ENCODE assay signal across 9 cellular contexts in the genomic region with DNA sequence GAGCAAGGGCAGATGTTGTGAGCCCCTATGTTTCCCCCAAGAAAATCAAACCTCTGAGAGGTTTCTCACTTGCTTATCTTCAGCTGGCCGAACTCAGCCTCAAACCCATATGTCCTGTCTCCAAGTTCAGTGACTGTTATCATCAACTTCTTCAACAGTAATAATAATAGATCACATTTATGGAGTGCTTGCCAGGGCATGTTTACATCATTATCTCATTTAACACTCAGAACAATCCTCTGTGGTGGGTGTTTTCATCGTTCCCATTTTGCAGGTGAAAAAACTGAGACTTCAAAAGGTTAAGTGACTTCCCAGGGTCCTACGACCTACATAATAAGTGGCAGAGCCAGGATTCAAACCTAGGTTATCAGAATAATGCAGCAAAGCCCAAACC. TPM values are rescaled to one million over a fixed set of nuclear protein-coding genes. Genes with fewer than 3 reads are reported as not detected.
DNase-seq lines count a peak whose midpoint lies in the region; ATAC-seq and TF ChIP-seq lines count a peak whose summit lies in the region.
"Had no signal": no experiment of that assay in that cellular context is flagged by ENCODE, and none has a peak within 500 bp of the region (broad histone marks: within the 10 kb centered on the region; RNA-seq: fewer than 3 reads in every experiment).

No MANE protein-coding gene starts in this region.

- H3K79me2 ChIP-seq in GM23248 (ENCODE audit: insufficient read depth): peaks cover 83% of the 10 kb centered on the region
- no peaks in the 10 kb centered on the region for H3K79me2 ChIP-seq in OCI-LY7 (ENCODE audit: insufficient read depth, low read depth, low read length)

- BruUV-seq in OCI-LY7 (replicated peaks; lab: Mats Ljungman, UMichigan): no TSS peak

- no peaks in the 10 kb centered on the region for H3K27me3 Mint-ChIP-seq in activated CD8-positive, alpha-beta T cell treated with anti-CD3 and anti-CD28 coated beads, Interleukin-2, amount 10 ng/mL, durations not matched to agents 7 days and 5 days (ENCODE audit: low read depth)

- CTCF ChIA-PET in activated CD8-positive, alpha-beta T cell treated with anti-CD3 and anti-CD28 coated beads, Interleukin-2, amount 10 ng/mL, durations not matched to agents 7 days and 5 days (lab: Charles Lee): interaction anchor here (1.2 to 6.8 kb wide), 5 partner anchors 11 to 618 kb away, joined by 3 to 58 read pairs (median 8); no protein-coding TSS in a partner anchor
- CTCF ChIA-PET in OCI-LY7 (lab: Charles Lee; ENCODE audit: unreplicated experiment): no interaction called here

- H3K9me3 Mint-ChIP-seq in activated CD8-positive, alpha-beta T cell treated with anti-CD3 and anti-CD28 coated beads, Interleukin-2, amount 10 ng/mL, durations not matched to agents 7 days and 5 days (ENCODE audit: insufficient read depth): no peaks in the 10 kb centered on the region

- TF ChIP-seq CTCF in fibroblast of mammary gland (conservative IDR thresholded peaks at IDR 0.05; ENCODE audit: control insufficient read depth, insufficient read depth, low read depth, low read length) (no peak), OCI-LY7 (conservative IDR thresholded peaks at IDR 0.05; ENCODE audit: low read length) (no peak)

- peaks cover 4% of the 10 kb centered on the region; the same call in 1 of the 2 replicates for H4K20me1 ChIP-seq in GM23248 (ENCODE audit: insufficient read depth)
- H4K20me1 ChIP-seq in OCI-LY7 (ENCODE audit: insufficient read depth, low read length): no peaks in the 10 kb centered on the region

- WGBS in GM23248 (ENCODE audit: low coverage in 1 of 2, low lambda C conversion rate in 2 of 2, missing lambda C conversion rate in 2 of 2), 2 experiments: 29 to 38% methylated on average over 3 of the region's 3 CpGs
- WGBS in aorta, 2 donors: 54 to 86% methylated on average over 3 of the region's 3 CpGs

- DNase-seq in GM23248: no peak
- DNase-seq in activated CD8-positive, alpha-beta T cell treated with anti-CD3 and anti-CD28 coated beads, Interleukin-2, amount 10 ng/mL, durations not matched to agents 7 days and 5 days: no peak
- DNase-seq in fibroblast of mammary gland (ENCODE audit: low read depth): no peak
- DNase-seq in OCI-LY7 (ENCODE audit: low spot score): no peak
- DNase-seq in aorta: no peak
- no peak for DNase-seq in kidney glomerular epithelial cell (lab: John Stamatoyannopoulos, UW)
- no peak for DNase-seq in stimulated activated CD4-positive, alpha-beta T cell treated with anti-CD3 and anti-CD28 coated beads, Interleukin-4, amount 100 ng/mL, for 1 hour
- DNase-seq: stimulated activated CD4-positive, alpha-beta T cell treated with anti-CD3 and anti-CD28 coated beads, Interleukin-15, amount 100 ng/mL, for 24 hours had no signal

- POLR2A ChIA-PET in activated CD8-positive, alpha-beta T cell treated with anti-CD3 and anti-CD28 coated beads, Interleukin-2, amount 10 ng/mL, durations not matched to agents 7 days and 5 days (lab: Charles Lee): interaction anchor here (1.4 to 2.0 kb wide), 5 partner anchors 9 to 130 kb away, joined by 5 to 16 read pairs (median 9); a partner anchor contains a TSS
- POLR2A ChIA-PET in OCI-LY7 (lab: Charles Lee): interaction anchor here (1.1 kb wide), 1 partner anchor 23 kb away, joined by 3 read pairs; no protein-coding TSS in a partner anchor

- peaks cover 68% of the 10 kb centered on the region for H3K36me3 Mint-ChIP-seq in activated CD8-positive, alpha-beta T cell treated with anti-CD3 and anti-CD28 coated beads, Interleukin-2, amount 10 ng/mL, durations not matched to agents 7 days and 5 days (ENCODE audit: low read depth)

- H3K4me3 ChIP-seq in GM23248 (peak overlapping the region; percentile 89), fibroblast of mammary gland (ENCODE audit: control insufficient read depth, low read depth, low read length) (peak overlapping the region; percentile 92), skin epidermis (peak overlapping the region in 1 of 7 experiments; percentile 4), OCI-LY7 (ENCODE audit: low read depth, low read length, poor library complexity, severe bottlenecking) (no peak overlapping the region), aorta (ENCODE audit: low read length in 2 of 2) (no peak overlapping the region)

- peak overlapping the region; percentile 98 for H3K4me2 ChIP-seq in GM23248 (ENCODE audit: unreplicated experiment)
- no peak overlapping the region for H3K4me2 ChIP-seq in OCI-LY7 (ENCODE audit: low read length)

- H2AFZ ChIP-seq in GM23248: no peak overlapping the region
- no peak overlapping the region for H2AFZ ChIP-seq in OCI-LY7 (ENCODE audit: low read length)

- no peaks in the 10 kb centered on the region for H3K27me3 ChIP-seq in GM23248 (replicated peaks; ENCODE audit: insufficient read depth)
- H3K27me3 ChIP-seq in aorta (ENCODE audit: control insufficient read depth in 1 of 2, insufficient read depth in 2 of 2, low read length in 1 of 2): no peaks in the 10 kb centered on the region

- intact Hi-C loops in OCI-LY7 (cut with micrococcal nuclease; ENCODE audit: unreplicated experiment): no loop called here
- intact Hi-C loops in aorta (cut with DNase I): no loop called here

- H3K9me3 ChIP-seq in GM23248 (ENCODE audit: low read depth): no peaks in the 10 kb centered on the region
- H3K9me3 ChIP-seq in OCI-LY7 (ENCODE audit: low read length): no peaks in the 10 kb centered on the region
- no peaks in the 10 kb centered on the region for H3K9me3 ChIP-seq in aorta (ENCODE audit: control insufficient read depth, low read length)

- H3K9ac ChIP-seq in GM23248: peak overlapping the region; percentile 97

- H3K9me2 ChIP-seq in GM23248 (ENCODE audit: insufficient read depth): no peaks in the 10 kb centered on the region
- H3K9me2 ChIP-seq in OCI-LY7 (ENCODE audit: insufficient read depth, low read length): no peaks in the 10 kb centered on the region

- H3K27ac ChIP-seq in GM23248 (peak overlapping the region; percentile 87), skin epidermis (peak overlapping the region in 20 of 21 experiments; percentile 18 to 96 (median 63)), OCI-LY7 (ENCODE audit: low read depth, low read length, poor library complexity, severe bottlenecking) (no peak overlapping the region), aorta (ENCODE audit: low read depth in 1 of 2, low read length in 2 of 2) (no peak overlapping the region)

- in situ Hi-C loops in GM23248 (cut with MboI): no loop called here

- H3K36me3 ChIP-seq in GM23248 (ENCODE audit: low read depth) (peaks cover 18% of the 10 kb centered on the region), OCI-LY7 (ENCODE audit: insufficient read depth, low read length) (no peaks in the 10 kb centered on the region), aorta (ENCODE audit: control insufficient read depth in 1 of 2, insufficient read depth in 2 of 2, low read length in 1 of 2) (no peaks in the 10 kb centered on the region)

- no peak for ATAC-seq in activated CD8-positive, alpha-beta T cell treated with anti-CD3 and anti-CD28 coated beads, Interleukin-2, amount 10 ng/mL, durations not matched to agents 7 days and 5 days
- ATAC-seq in aorta (ENCODE audit: low FRiP score): no peak

- H3K4me1 ChIP-seq in GM23248 (ENCODE audit: insufficient read depth) (peaks cover 68% of the 10 kb centered on the region), OCI-LY7 (ENCODE audit: insufficient read depth, low read length, poor library complexity, severe bottlenecking) (no peaks in the 10 kb centered on the region), aorta (ENCODE audit: control insufficient read depth in 1 of 2, insufficient read depth in 2 of 2, low read length in 2 of 2) (no peaks in the 10 kb centered on the region)

- peaks cover 73% of the 10 kb centered on the region for H3K4me1 Mint-ChIP-seq in activated CD8-positive, alpha-beta T cell treated with anti-CD3 and anti-CD28 coated beads, Interleukin-2, amount 10 ng/mL, durations not matched to agents 7 days and 5 days (ENCODE audit: low read depth)

- peak overlapping the region; percentile 70 for H3K4me3 Mint-ChIP-seq in activated CD8-positive, alpha-beta T cell treated with anti-CD3 and anti-CD28 coated beads, Interleukin-2, amount 10 ng/mL, durations not matched to agents 7 days and 5 days

- H3K27ac Mint-ChIP-seq in activated CD8-positive, alpha-beta T cell treated with anti-CD3 and anti-CD28 coated beads, Interleukin-2, amount 10 ng/mL, durations not matched to agents 7 days and 5 days: peak overlapping the region; percentile 99

- H3F3A ChIP-seq in GM23248 (ENCODE audit: insufficient read depth): peaks cover 82% of the 10 kb centered on the region

RNA-seq across cellular contexts. Expression of a gene that starts 3.4 kb away (rescaled TPM):
- total RNA-seq in GM23248 (2014; rRNA removed; shearing (Covaris generic)): 214 and 223 TPM in 2 replicates
- polyA plus RNA-seq in GM23248 (2016; fragmentation: Nextera tagmentation; extraction: Ambion mirVana): 261 and 272 TPM in 2 replicates
- total RNA-seq in activated CD8-positive, alpha-beta T cell treated with anti-CD3 and anti-CD28 coated beads, Interleukin-2, amount 10 ng/mL, durations not matched to agents 7 days and 5 days: 100 to 1,000 TPM; 176 to 178 TPM
- not detected in 2 replicates for total RNA-seq in OCI-LY7 (2014; rRNA removed; shearing (Covaris generic))
- 0.52 TPM in 1 of 2 replicates, not detected in the other for total RNA-seq in OCI-LY7 (2022)
- total RNA-seq in aorta: 100 to 1,000 TPM; 208 to 213 TPM
- 100 to 1,000 TPM in 1 of 2 donors, 10 to 100 TPM in 1; 99.8 to 190 TPM for polyA plus RNA-seq in aorta

RNA-seq across cellular contexts. Expression of a gene that starts 50.2 kb away (rescaled TPM):
- 0.25 TPM in 1 of 2 replicates, not detected in the other for total RNA-seq in GM23248 (2014; rRNA removed; shearing (Covaris generic))
- polyA plus RNA-seq in GM23248 (2016; fragmentation: Nextera tagmentation; extraction: Ambion mirVana): not detected in 2 replicates
- total RNA-seq in activated CD8-positive, alpha-beta T cell treated with anti-CD3 and anti-CD28 coated beads, Interleukin-2, amount 10 ng/mL, durations not matched to agents 7 days and 5 days: under 1 TPM in 1 of 2 experiments, not detected in 1; 0.08 TPM
- total RNA-seq in OCI-LY7 (2014; rRNA removed; shearing (Covaris generic)): not detected in 2 replicates
- not detected in 2 replicates for total RNA-seq in OCI-LY7 (2022)
- total RNA-seq in aorta: under 1 TPM in 1 of 2 donors, not detected in 1; 0.45 TPM
- polyA plus RNA-seq in aorta: 1 to 10 TPM in 1 of 2 donors, under 1 TPM in 1; 0.33 to 2.9 TPM

Comparison
In these comparisons a context has a peak if more than half of its experiments do, and no peak if none do; other contexts are left out.
1. H3K27ac ChIP-seq: peak in GM23248 (single experiment) and skin epidermis (20 of 21); none in OCI-LY7 (single experiment) and aorta (0 of 2).
2. H3K4me3 ChIP-seq: peak in GM23248 (single experiment) and fibroblast of mammary gland (single experiment); none in OCI-LY7 (single experiment) and aorta (0 of 2).
3. RNA of a gene that starts 3.4 kb away (total RNA-seq): 214 to 223 TPM in GM23248, 208 to 213 TPM in aorta and 176 to 178 TPM in activated CD8-positive, alpha-beta T cell treated with anti-CD3 and anti-CD28 coated beads, Interleukin-2, amount 10 ng/mL, durations not matched to agents 7 days and 5 days; 0.52 TPM in OCI-LY7; every median in the first group is over 100 times any median in the second.